28 cellular contexts compared by ENCODE assay signal in genomic region chr10:16227674-16228073, GRCh38.
"Had no signal": no experiment of that assay in that cellular context is flagged by ENCODE, and none has a peak within 500 bp of the region (broad histone marks: within the 10 kb centered on the region; RNA-seq: fewer than 3 reads in every experiment).

No MANE protein-coding gene starts in this region.

- DNase-seq: colonic mucosa; cortex of kidney; dermis blood vessel endothelial cell; dorsolateral prefrontal cortex; effector CD4-positive, alpha-beta T cell; effector CD8-positive, alpha-beta T cell; effector memory CD4-positive, alpha-beta T cell; effector memory CD8-positive, alpha-beta T cell; endodermal cell; erythroblast; esophagus squamous epithelium; foreskin fibroblast; foreskin keratinocyte; foreskin melanocyte; gastrocnemius medialis; glutamatergic neuron; head of caudate nucleus; heart left ventricle; heart right ventricle had no signal

- FAIRE-seq: colon, endometrium, endothelial cell of umbilical vein, frontal cortex had no signal

- H3K27ac ChIP-seq: colonic mucosa, coronary artery, dorsolateral prefrontal cortex, epithelial cell of prostate, esophagus muscularis mucosa, esophagus squamous epithelium, foreskin keratinocyte, gastrocnemius medialis, gastroesophageal sphincter, heart left ventricle, heart right ventricle had no signal

- H3K9me3 ChIP-seq: colonic mucosa, gastrocnemius medialis had no signal

- ATAC-seq: effector memory CD8-positive, alpha-beta T cell; esophagus mucosa; foreskin keratinocyte; gastrocnemius medialis; gastroesophageal sphincter; heart left ventricle; heart right ventricle had no signal

- H3K4me1 ChIP-seq: colonic mucosa, esophagus muscularis mucosa, esophagus squamous epithelium, foreskin keratinocyte, gastrocnemius medialis, gastroesophageal sphincter, heart left ventricle, heart right ventricle had no signal

- H3K27me3 ChIP-seq: colonic mucosa, dorsolateral prefrontal cortex, esophagus muscularis mucosa, esophagus squamous epithelium, foreskin keratinocyte, gastrocnemius medialis, gastroesophageal sphincter had no signal

- H3K4me3 ChIP-seq: colonic mucosa, coronary artery, dorsolateral prefrontal cortex, esophagus muscularis mucosa, esophagus squamous epithelium, gastrocnemius medialis, gastroesophageal sphincter, heart left ventricle, heart right ventricle had no signal

- H3K36me3 ChIP-seq: colonic mucosa, esophagus muscularis mucosa, esophagus squamous epithelium, gastrocnemius medialis, gastroesophageal sphincter, heart left ventricle, heart right ventricle had no signal
